In genomic region chr11:28521075-28521474, GRCh38 we compare ENCODE assay signal across 17 cellular contexts.
DNase-seq lines count a peak whose midpoint lies in the region; ATAC-seq and TF ChIP-seq lines count a peak whose summit lies in the region.
"Had no signal": no experiment of that assay in that cellular context is flagged by ENCODE, and none has a peak within 500 bp of the region (broad histone marks: within the 10 kb centered on the region; RNA-seq: fewer than 3 reads in every experiment).

No MANE protein-coding gene starts in this region.

- H3K14ac ChIP-seq in mesenchymal stem cell (ENCODE audit: low read length in 2 of 2): no peak overlapping the region

- H2BK15ac ChIP-seq in mesenchymal stem cell (ENCODE audit: low read depth, poor library complexity, severe bottlenecking): no peak overlapping the region

- H3K9me3 Mint-ChIP-seq in MCF 10A (ENCODE audit: unreplicated experiment): peaks cover 18% of the 10 kb centered on the region
- peaks cover 15% of the 10 kb centered on the region for H3K9me3 Mint-ChIP-seq in activated CD4-positive, alpha-beta T cell treated with anti-CD3 and anti-CD28 coated beads, Interleukin-2, amount 10 ng/mL, durations not matched to agents 24 days and 14 days

- H2AK5ac ChIP-seq in mesenchymal stem cell (ENCODE audit: low read length, severe bottlenecking): no peak overlapping the region

- no peaks in the 10 kb centered on the region for H3K27me3 Mint-ChIP-seq in MCF 10A (ENCODE audit: insufficient read depth, unreplicated experiment)
- no peaks in the 10 kb centered on the region for H3K27me3 Mint-ChIP-seq in activated CD4-positive, alpha-beta T cell treated with anti-CD3 and anti-CD28 coated beads, Interleukin-2, amount 10 ng/mL, durations not matched to agents 24 days and 14 days
- H3K27me3 Mint-ChIP-seq: CD8-positive, alpha-beta memory T cell had no signal

- TF ChIP-seq POLR2A in breast epithelium (IDR thresholded peaks at IDR 0.05): no peak

- H3K27ac ChIP-seq in breast epithelium: no peak overlapping the region
- H3K27ac ChIP-seq in mammary epithelial cell (ENCODE audit: insufficient read depth, low read depth, low read length): no peak overlapping the region
- no peak overlapping the region for H3K27ac ChIP-seq in mesenchymal stem cell (ENCODE audit: low read length, poor library complexity, severe bottlenecking)
- H3K27ac ChIP-seq: BLaER1 had no signal

- H2BK120ac ChIP-seq in mesenchymal stem cell (ENCODE audit: low read depth, low read length): no peak overlapping the region

- H3K4me1 Mint-ChIP-seq in MCF 10A (ENCODE audit: insufficient read depth, unreplicated experiment): peaks cover 18% of the 10 kb centered on the region
- no peaks in the 10 kb centered on the region for H3K4me1 Mint-ChIP-seq in activated CD4-positive, alpha-beta T cell treated with anti-CD3 and anti-CD28 coated beads, Interleukin-2, amount 10 ng/mL, durations not matched to agents 24 days and 14 days
- H3K4me1 Mint-ChIP-seq: CD8-positive, alpha-beta memory T cell had no signal

- H3K27me3 ChIP-seq in breast epithelium (no peaks in the 10 kb centered on the region), mammary epithelial cell (ENCODE audit: insufficient read depth, low read length) (no peaks in the 10 kb centered on the region), mesenchymal stem cell (ENCODE audit: control insufficient read depth in 1 of 2, insufficient read depth in 1 of 2, low read length in 2 of 2) (no peaks in the 10 kb centered on the region)
- H3K27me3 ChIP-seq: BLaER1 had no signal

- POLR2A ChIA-PET in MCF 10A (lab: Yijun Ruan, JAX): interaction anchor here (0.6 to 0.7 kb wide), 3 partner anchors 11 to 823 kb away, joined by 3 to 4 read pairs (median 3); no protein-coding TSS in a partner anchor

- no peak overlapping the region for H4K91ac ChIP-seq in mesenchymal stem cell (ENCODE audit: low read length)

- dilution Hi-C loops in mammary epithelial cell (cut with HindIII; ENCODE audit: low sequenced_read_pairs): no loop called here

- no peak overlapping the region for H2BK5ac ChIP-seq in mesenchymal stem cell (ENCODE audit: low read depth, low read length, poor library complexity, severe bottlenecking)

- DNase-seq in MCF 10A (ENCODE audit: unreplicated experiment): peak; percentile 56
- DNase-seq in breast epithelium (ENCODE audit: low spot score in 2 of 2): no peak
- DNase-seq in mammary epithelial cell: peak; percentile 78
- DNase-seq in mesenchymal stem cell: no peak
- DNase-seq in activated CD4-positive, alpha-beta T cell treated with anti-CD3 and anti-CD28 coated beads, Interleukin-2, amount 10 ng/mL, durations not matched to agents 24 days and 14 days: no peak
- DNase-seq in HK-2 (ENCODE audit: unreplicated experiment): no peak
- DNase-seq: CD8-positive, alpha-beta memory T cell; DMS79 treated with DMSO at 0.1 percent for 48 hours; MV-4-11; NCI-H1436 treated with DMSO at 0.1 percent for 48 hours; NCI-H2081; NCI-H524; SIG-M5 had no signal

- H2BK12ac ChIP-seq in mesenchymal stem cell (ENCODE audit: low read length in 2 of 2): no peak overlapping the region

- 31% methylated on average over 2 of the region's 2 CpGs for WGBS in mammary epithelial cell (ENCODE audit: low coverage, missing lambda C conversion rate)
- 100% methylated on average over 2 of the region's 2 CpGs for WGBS in mesenchymal stem cell

- CTCF ChIA-PET in MCF 10A (lab: Yijun Ruan, JAX): no interaction called here
- CTCF ChIA-PET in mammary epithelial cell (lab: Charles Lee; ENCODE audit: low non-redundant PET): no interaction called here

- BruUV-seq in MCF 10A (replicated peaks; lab: Mats Ljungman, UMichigan): no TSS peak
- no TSS peak for BruUV-seq in mammary epithelial cell (replicated peaks; lab: Mats Ljungman, UMichigan)

- peak overlapping the region; percentile 47 for H2AFZ ChIP-seq in mammary epithelial cell (ENCODE audit: low read depth, low read length)
- H2AFZ ChIP-seq in mesenchymal stem cell (ENCODE audit: low read depth, low read length): no peak overlapping the region

- peak overlapping the region; percentile 95 for H3K27ac Mint-ChIP-seq in MCF 10A (ENCODE audit: low read depth, unreplicated experiment)
- H3K27ac Mint-ChIP-seq in activated CD4-positive, alpha-beta T cell treated with anti-CD3 and anti-CD28 coated beads, Interleukin-2, amount 10 ng/mL, durations not matched to agents 24 days and 14 days: no peak overlapping the region
- H3K27ac Mint-ChIP-seq: CD8-positive, alpha-beta memory T cell had no signal

- H3K9me3 ChIP-seq in breast epithelium: peaks cover 6 to 11% of the 10 kb centered on the region in 2 donors
- peaks cover 4% of the 10 kb centered on the region for H3K9me3 ChIP-seq in mammary epithelial cell (replicated peaks; ENCODE audit: insufficient read depth, low read length)
- peaks cover 12% of the 10 kb centered on the region for H3K9me3 ChIP-seq in mesenchymal stem cell (ENCODE audit: control insufficient read depth, low read length)

- H3K4ac ChIP-seq in mesenchymal stem cell (ENCODE audit: low read depth in 1 of 2, low read length in 2 of 2): no peak overlapping the region

- H3K9ac ChIP-seq in mammary epithelial cell (ENCODE audit: insufficient read depth, low read length): no peak overlapping the region
- peak overlapping the region; percentile 53 for H3K9ac ChIP-seq in mesenchymal stem cell (ENCODE audit: low read length)
- H3K9ac ChIP-seq: BLaER1 had no signal

- H4K8ac ChIP-seq in mesenchymal stem cell (ENCODE audit: low read length): no peak overlapping the region

- H3K4me3 Mint-ChIP-seq in MCF 10A (ENCODE audit: unreplicated experiment): no peak overlapping the region
- no peak overlapping the region for H3K4me3 Mint-ChIP-seq in activated CD4-positive, alpha-beta T cell treated with anti-CD3 and anti-CD28 coated beads, Interleukin-2, amount 10 ng/mL, durations not matched to agents 24 days and 14 days
- H3K4me3 Mint-ChIP-seq: CD8-positive, alpha-beta memory T cell had no signal

- no peaks in the 10 kb centered on the region for H4K20me1 ChIP-seq in mammary epithelial cell (ENCODE audit: insufficient read depth, low read length)
- H4K20me1 ChIP-seq: BLaER1 had no signal

- intact Hi-C loops in MCF 10A (cut with micrococcal nuclease) (loop anchor here (10.0 kb wide), 3 partner anchors 174 to 814 kb away; no protein-coding TSS in a partner anchor), breast epithelium (cut with DNase I; ENCODE audit: low total_unique reads) (no loop called here), mammary epithelial cell (cut with micrococcal nuclease) (no loop called here)
- intact Hi-C loops in activated CD4-positive, alpha-beta T cell treated with anti-CD3 and anti-CD28 coated beads, Interleukin-2, amount 10 ng/mL, durations not matched to agents 24 days and 14 days (cut with micrococcal nuclease): no loop called here

- H3K18ac ChIP-seq in mesenchymal stem cell (ENCODE audit: low read depth in 1 of 2, low read length in 2 of 2): peak overlapping the region in 1 of 2 experiments; percentile 41

- no peak for ATAC-seq in HG02973 (IDR thresholded peaks at IDR 0.05; ENCODE audit: unreplicated experiment)
- ATAC-seq in HG03280 (IDR thresholded peaks at IDR 0.05; ENCODE audit: unreplicated experiment): no peak
- ATAC-seq: GM12878 had no signal

- H3K79me1 ChIP-seq in mesenchymal stem cell (replicated peaks; ENCODE audit: low read length, poor library complexity, severe bottlenecking): no peaks in the 10 kb centered on the region

- H3K36me3 ChIP-seq in breast epithelium (no peaks in the 10 kb centered on the region), mammary epithelial cell (ENCODE audit: insufficient read depth, low read length) (no peaks in the 10 kb centered on the region), mesenchymal stem cell (ENCODE audit: control insufficient read depth in 1 of 2, insufficient read depth in 2 of 2, low read depth in 1 of 2, low read length in 2 of 2) (peaks cover 0 to 6% of the 10 kb centered on the region in 2 experiments)
- H3K36me3 ChIP-seq: BLaER1 had no signal

- H3K79me2 ChIP-seq in mammary epithelial cell (ENCODE audit: insufficient read depth, low read length): no peaks in the 10 kb centered on the region

- no peaks in the 10 kb centered on the region for H3K36me3 Mint-ChIP-seq in MCF 10A (ENCODE audit: insufficient read depth, unreplicated experiment)
- H3K36me3 Mint-ChIP-seq in activated CD4-positive, alpha-beta T cell treated with anti-CD3 and anti-CD28 coated beads, Interleukin-2, amount 10 ng/mL, durations not matched to agents 24 days and 14 days (ENCODE audit: low read depth): no peaks in the 10 kb centered on the region
- H3K36me3 Mint-ChIP-seq: CD8-positive, alpha-beta memory T cell had no signal

- H3K4me3 ChIP-seq in breast epithelium (no peak overlapping the region), mammary epithelial cell (replicated peaks in 1 of 3; ENCODE audit: insufficient read depth in 1 of 3, low read depth in 2 of 3, low read length in 3 of 3) (no peak overlapping the region), mesenchymal stem cell (ENCODE audit: insufficient read depth in 1 of 2, low read depth in 1 of 2, low read length in 2 of 2) (no peak overlapping the region)
- H3K4me3 ChIP-seq: BLaER1, GM12878 had no signal

- no peak overlapping the region for H3K23ac ChIP-seq in mesenchymal stem cell (ENCODE audit: low read length in 2 of 2)

- no peak for TF ChIP-seq CTCF in MCF 10A (IDR thresholded peaks at IDR 0.05; ENCODE audit: unreplicated experiment)
- TF ChIP-seq CTCF in breast epithelium (IDR thresholded peaks at IDR 0.05): no peak
- no peak for TF ChIP-seq CTCF in mammary epithelial cell (conservative IDR thresholded peaks at IDR 0.05 in 1 of 2, IDR thresholded peaks at IDR 0.05 in 1 of 2; ENCODE audit: extremely low read depth in 1 of 2, insufficient read depth in 1 of 2, low read depth in 1 of 2, low read length in 2 of 2)

- in situ Hi-C loops in mammary epithelial cell (cut with MboI; ENCODE audit: low sequenced_read_pairs in 2 of 2): no loop called here

- no peaks in the 10 kb centered on the region for H3K4me1 ChIP-seq in breast epithelium
- H3K4me1 ChIP-seq in mammary epithelial cell (ENCODE audit: insufficient read depth, low read length): peaks cover 9% of the 10 kb centered on the region
- H3K4me1 ChIP-seq in mesenchymal stem cell (ENCODE audit: control insufficient read depth, insufficient read depth, low read depth, low read length): no peaks in the 10 kb centered on the region
- H3K4me1 ChIP-seq: BLaER1 had no signal

- H3K4me2 ChIP-seq in mammary epithelial cell (ENCODE audit: insufficient read depth, low read depth, low read length) (no peak overlapping the region), mesenchymal stem cell (ENCODE audit: low read length, poor library complexity, severe bottlenecking) (no peak overlapping the region)
- H3K4me2 ChIP-seq: BLaER1 had no signal

Comparison
In these comparisons a context has a peak if more than half of its experiments do, and no peak if none do; other contexts are left out.
1. DNase-seq: peak in MCF 10A (single experiment) and mammary epithelial cell (single experiment); none in breast epithelium (0 of 2), mesenchymal stem cell (single experiment), activated CD4-positive, alpha-beta T cell treated with anti-CD3 and anti-CD28 coated beads, Interleukin-2, amount 10 ng/mL, durations not matched to agents 24 days and 14 days (single experiment) and HK-2 (single experiment).